In genomic region chr16:68246121-68246520, GRCh38 we compare ENCODE assay signal across 8 cellular contexts. TPM values are rescaled to one million over a fixed set of nuclear protein-coding genes. Genes with fewer than 3 reads are reported as not detected.
DNase-seq lines count a peak whose midpoint lies in the region; ATAC-seq, FAIRE-seq and TF ChIP-seq lines count a peak whose summit lies in the region.

No MANE protein-coding gene starts in this region.

- ATAC-seq in heart right ventricle (no peak), K562 (no peak), memory B cell (ENCODE audit: low read depth) (no peak), upper lobe of right lung (no peak)

- no peaks in the 10 kb centered on the region for H3K27me3 Mint-ChIP-seq in memory B cell

- no peak overlapping the region for H3K18ac ChIP-seq in trophoblast cell (ENCODE audit: low read length)

- POLR2A ChIA-PET in K562 (lab: Yijun Ruan, JAX) = interaction anchor here (0.7 to 0.8 kb wide), 2 partner anchors 53 to 270 kb away, joined by 3 read pairs; no protein-coding TSS in a partner anchor

- H3K4me2 ChIP-seq in K562 (ENCODE audit: insufficient read depth, low read length) = peak overlapping the region; percentile 91
- no peak overlapping the region for H3K4me2 ChIP-seq in trophoblast cell (ENCODE audit: low read length)

- H3K9me3 Mint-ChIP-seq in memory B cell = no peaks in the 10 kb centered on the region

- H3K4me3 Mint-ChIP-seq in memory B cell = peak overlapping the region; percentile 99

- no peak overlapping the region for H2BK12ac ChIP-seq in trophoblast cell (ENCODE audit: low read length)

- H3K79me2 ChIP-seq in K562 (ENCODE audit: control insufficient read depth, insufficient read depth, low read length) = peaks cover 5% of the 10 kb centered on the region; the same call in 2 of the 3 replicates
- peaks cover 5% of the 10 kb centered on the region for H3K79me2 ChIP-seq in trophoblast cell (ENCODE audit: control insufficient read depth, insufficient read depth, low read length, poor library complexity)

- peaks cover 6% of the 10 kb centered on the region; the same call in 1 of the 2 replicates for H4K20me1 ChIP-seq in K562 (replicated peaks; ENCODE audit: control insufficient read depth, insufficient read depth, low read length)

- H3K9ac ChIP-seq in K562 (ENCODE audit: insufficient read depth in 1 of 2, low read depth in 2 of 2, low read length in 2 of 2) = peak overlapping the region; percentile 49 to 96; a peak in 2 of 4 replicates
- no peak overlapping the region for H3K9ac ChIP-seq in trophoblast cell (ENCODE audit: low read length)

- H3K27ac ChIP-seq in heart right ventricle (peak overlapping the region in 9 of 10 donors; percentile 30 to 95 (median 87)), K562 (ENCODE audit: extremely low read depth, low read depth, low read length) (no peak overlapping the region), upper lobe of right lung (peak overlapping the region; percentile 74), uterus (no peak overlapping the region), trophoblast cell (ENCODE audit: low read depth, low read length) (no peak overlapping the region)

- H3K27me3 ChIP-seq in heart right ventricle (no peaks in the 10 kb centered on the region), K562 (ENCODE audit: control insufficient read depth in 2 of 2, insufficient read depth in 2 of 2, low read length in 2 of 2) (no peaks in the 10 kb centered on the region), upper lobe of right lung (no peaks in the 10 kb centered on the region), uterus (no peaks in the 10 kb centered on the region), trophoblast cell (ENCODE audit: insufficient read depth, low read length) (no peaks in the 10 kb centered on the region)

- TF ChIP-seq POLR2A in K562 (conservative IDR thresholded peaks at IDR 0.05) (no peak), uterus (IDR thresholded peaks at IDR 0.05) (no peak)

- in situ Hi-C loops in K562 (cut with MboI) = loop anchor here (10.0 kb wide), 1 partner anchor 721 kb away; the partner anchor contains the start of gene RIPOR1

- H3K4me1 ChIP-seq in heart right ventricle (peaks cover 10 to 65% (median 54%) of the 10 kb centered on the region in 9 donors), K562 (replicated peaks in 1 of 2; ENCODE audit: control insufficient read depth in 2 of 2, insufficient read depth in 2 of 2, low read length in 2 of 2) (peaks cover 26 to 35% of the 10 kb centered on the region in 2 experiments), upper lobe of right lung (peaks cover 22% of the 10 kb centered on the region), uterus (peaks cover 0 to 10% of the 10 kb centered on the region in 2 donors), trophoblast cell (ENCODE audit: control insufficient read depth in 1 of 2, insufficient read depth in 2 of 2, low read length in 2 of 2) (peaks cover 12% of the 10 kb centered on the region in 2 experiments)

- no peak overlapping the region for H4K91ac ChIP-seq in trophoblast cell (ENCODE audit: low read depth, low read length)

- peaks cover 28% of the 10 kb centered on the region for H3K4me1 Mint-ChIP-seq in memory B cell

- no peak overlapping the region for H2BK120ac ChIP-seq in trophoblast cell (ENCODE audit: insufficient read depth, low read length, poor library complexity)

- H2AK5ac ChIP-seq in trophoblast cell (ENCODE audit: low read length) = no peak overlapping the region

- no peak overlapping the region for H3K4ac ChIP-seq in trophoblast cell (ENCODE audit: low read depth, low read length)

- H3K36me3 Mint-ChIP-seq in memory B cell = peaks cover 8% of the 10 kb centered on the region

- H2AFZ ChIP-seq in K562 (ENCODE audit: low read depth, low read length) (no peak overlapping the region), trophoblast cell (ENCODE audit: insufficient read depth, low read length, poor library complexity) (no peak overlapping the region)

- H3K9me1 ChIP-seq in K562 (ENCODE audit: control insufficient read depth, insufficient read depth, low read length) = peaks cover 8% of the 10 kb centered on the region

- WGBS in heart right ventricle, 2 donors = 57 to 69% methylated on average over 7 of the region's 7 CpGs
- WGBS in K562 (ENCODE audit: insufficient coverage, low coverage, missing lambda C conversion rate) = 58% methylated on average over 7 of the region's 7 CpGs
- no CpG with 5 or more reads among the region's 7 CpGs for WGBS in trophoblast cell (ENCODE audit: extremely low coverage, insufficient coverage, insufficient read length)

- FAIRE-seq in K562 (lab: Jason Lieb, UNC) = no peak

- H3K79me1 ChIP-seq in trophoblast cell (ENCODE audit: low read length) = peaks cover 6% of the 10 kb centered on the region

- CTCF ChIA-PET in K562 (lab: Yijun Ruan, JAX; ENCODE audit: low intra/inter-chr PET ratio) = no interaction called here

- no peak overlapping the region for H3K14ac ChIP-seq in trophoblast cell (ENCODE audit: low read length)

- BruUV-seq in K562 (replicated peaks; lab: Mats Ljungman, UMichigan) = no TSS peak

- H3K9me3 ChIP-seq in heart right ventricle (no peaks in the 10 kb centered on the region), K562 (replicated peaks; ENCODE audit: control insufficient read depth, insufficient read depth, low read depth, low read length) (no peaks in the 10 kb centered on the region), upper lobe of right lung (no peaks in the 10 kb centered on the region), uterus (no peaks in the 10 kb centered on the region), trophoblast cell (ENCODE audit: insufficient read depth, low read depth, low read length) (peaks cover 2% of the 10 kb centered on the region)

- no peak overlapping the region for H4K8ac ChIP-seq in trophoblast cell (ENCODE audit: low read depth, low read length)

- DNase-seq in heart right ventricle (no peak), cardiac septum (ENCODE audit: low spot score) (no peak), K562 (ENCODE audit: extremely low read depth in 1 of 4, low spot score in 3 of 4) (no peak), memory B cell (ENCODE audit: low spot score in 2 of 2) (no peak), upper lobe of right lung (no peak), uterus (no peak), NCI-H524 (lab: John Stamatoyannopoulos, UW) (no peak), trophoblast cell (no peak)

- no peak for TF ChIP-seq RAD21 in K562 (CRISPR knock-in tag; conservative IDR thresholded peaks at IDR 0.05 in 1 of 2, IDR thresholded peaks at IDR 0.05 in 1 of 2)

- no peak overlapping the region for H3K23ac ChIP-seq in trophoblast cell (ENCODE audit: low read length)

- intact Hi-C loops in heart right ventricle (cut with DNase I) (loop anchor here in 1 of 10 donors (10.0 kb wide), 1 partner anchor 269 kb away; no protein-coding TSS in a partner anchor), cardiac septum (cut with DNase I) (loop anchor here (2.0 to 5.0 kb wide), 2 partner anchors 19 to 66 kb away; partner anchors contain the start of genes PRMT7, SLC7A6 and SLC7A6OS), K562 (cut with micrococcal nuclease) (no loop called here), upper lobe of right lung (cut with DNase I) (loop anchor here (10.0 kb wide), 1 partner anchor 889 kb away; the partner anchor contains the start of genes CHTF8 and UTP4), uterus (cut with DNase I; ENCODE audit: low total_unique reads) (no loop called here)

- H4K12ac ChIP-seq in trophoblast cell (ENCODE audit: low read depth, low read length) = no peak overlapping the region

- H3K4me3 ChIP-seq in heart right ventricle (peak overlapping the region in 9 of 10 donors; percentile 77 to 100 (median 87)), K562 (peak overlapping the region; percentile 88), upper lobe of right lung (peak overlapping the region; percentile 98), uterus (peak overlapping the region in 1 of 2 donors; percentile 85), trophoblast cell (ENCODE audit: low read depth, low read length) (no peak overlapping the region)

- H2BK5ac ChIP-seq in trophoblast cell (ENCODE audit: low read depth, low read length, poor library complexity) = no peak overlapping the region

- no peak overlapping the region for H3K27ac Mint-ChIP-seq in memory B cell

- TF ChIP-seq CTCF in heart right ventricle (IDR thresholded peaks at IDR 0.05) (no peak), K562 (IDR thresholded peaks at IDR 0.05 in 2 of 3, conservative IDR thresholded peaks at IDR 0.05 in 1 of 3; ENCODE audit: insufficient read depth in 2 of 3, low read depth in 1 of 3, low read length in 3 of 3) (no peak), upper lobe of right lung (IDR thresholded peaks at IDR 0.05) (no peak), uterus (IDR thresholded peaks at IDR 0.05) (no peak)

- H3K36me3 ChIP-seq in heart right ventricle = peaks cover 0 to 31% (median 7%) of the 10 kb centered on the region in 9 donors
- H3K36me3 ChIP-seq in K562 (ENCODE audit: control insufficient read depth, insufficient read depth, low read length) = peaks cover 2% of the 10 kb centered on the region; the same call in 1 of the 3 replicates
- H3K36me3 ChIP-seq in upper lobe of right lung = peaks cover 19% of the 10 kb centered on the region
- H3K36me3 ChIP-seq in uterus = no peaks in the 10 kb centered on the region
- H3K36me3 ChIP-seq in trophoblast cell (ENCODE audit: control insufficient read depth in 1 of 2, insufficient read depth in 2 of 2, low read length in 2 of 2) = peaks cover 3 to 5% of the 10 kb centered on the region in 2 experiments

- TF ChIP-seq EP300 in K562 (IDR thresholded peaks at IDR 0.05; ENCODE audit: low read length) = no peak

RNA-seq across cellular contexts. Expression of gene PLA2G15, which starts 0.9 kb away (rescaled TPM):
- 10 to 100 TPM; 31.0 to 62.1 (median 44.0) TPM for total RNA-seq in heart right ventricle
- 10 to 100 TPM; 33.1 to 33.7 TPM for polyA plus RNA-seq in heart right ventricle
- total RNA-seq in cardiac septum = 46.7 TPM
- 19.2 and 54.6 TPM in 2 replicates for total RNA-seq in K562 (2011; cell fraction: chromatin; rRNA removed; ENCODE audit: low replicate concordance)
- 35.1 and 45.2 TPM in 2 replicates for total RNA-seq in K562 (2011; cell fraction: nucleolus; rRNA removed)
- total RNA-seq in K562 (2011; cell fraction: nucleoplasm; rRNA removed) = 25.2 and 30.1 TPM in 2 replicates
- total RNA-seq in K562 (2014; rRNA removed) = 7.5 and 8.9 TPM in 2 replicates
- 3.1 and 4.6 TPM in 2 replicates for total RNA-seq in K562 (2014; rRNA removed; fragmentation: Illumina TruSeq; extraction: Trizol)
- total RNA-seq in K562 (2015; rRNA removed; fragmentation: Illumina TruSeq; extraction: Trizol) = 4.8 and 5.0 TPM in 2 replicates
- 8.6 and 9.1 TPM in 2 replicates for total RNA-seq in K562 (2021)
- 7.6 and 11.8 TPM in 2 replicates for polyA plus RNA-seq in K562 (2011; rRNA removed)
- polyA plus RNA-seq in K562 (2011; cell fraction: cytosol; rRNA removed) = 8.9 and 16.0 TPM in 2 replicates
- polyA plus RNA-seq in K562 (2011; cell fraction: nucleus; rRNA removed) = 11.9 and 20.4 TPM in 2 replicates
- 7.1 and 14.4 TPM in 2 replicates for polyA plus RNA-seq in K562 (2012)
- polyA plus RNA-seq in K562 (2014; fragmentation: Illumina TruSeq; extraction: Trizol) = 4.0 and 5.9 TPM in 2 replicates
- 1 to 10 TPM in 1 of 2 experiments, under 1 TPM in 1; 0.42 to 1.1 TPM for polyA plus RNA-seq in K562 (2014; fragmentation: Nextera tagmentation; extraction: Ambion mirVana)
- polyA plus RNA-seq in K562 (2014; rRNA removed) = 6.1 and 6.6 TPM in 2 replicates
- 7.5 and 7.6 TPM in 2 replicates for polyA minus RNA-seq in K562 (2011; rRNA and poly(A)+ RNA removed)
- polyA minus RNA-seq in K562 (2011; cell fraction: cytosol; rRNA and poly(A)+ RNA removed) = 7.8 and 9.6 TPM in 2 replicates
- 6.3 and 6.7 TPM in 2 replicates for polyA minus RNA-seq in K562 (2011; cell fraction: nucleus; rRNA and poly(A)+ RNA removed)
- total RNA-seq in upper lobe of right lung = 30.4 TPM
- total RNA-seq in uterus = 10 to 100 TPM in 2 of 4 donors, 1 to 10 TPM in 1, under 1 TPM in 1; 0.51 to 22.3 (median 7.9) TPM
- 22.1 and 24.6 TPM in 2 replicates for polyA plus RNA-seq in trophoblast cell (2013)

RNA-seq across cellular contexts. Expression of gene ESRP2, which starts 10.2 kb away (rescaled TPM):
- 1 to 10 TPM in 1 of 10 donors, under 1 TPM in 9; 0.07 to 1.0 (median 0.44) TPM for total RNA-seq in heart right ventricle
- under 1 TPM; 0.25 to 0.66 TPM for polyA plus RNA-seq in heart right ventricle
- not detected for total RNA-seq in cardiac septum
- 0.39 TPM in 1 of 2 replicates, not detected in the other for total RNA-seq in K562 (2011; cell fraction: chromatin; rRNA removed; ENCODE audit: low replicate concordance)
- not detected in 2 replicates for total RNA-seq in K562 (2011; cell fraction: nucleolus; rRNA removed)
- total RNA-seq in K562 (2011; cell fraction: nucleoplasm; rRNA removed) = not detected in 2 replicates
- total RNA-seq in K562 (2014; rRNA removed) = 0.05 TPM in 1 of 2 replicates, not detected in the other
- total RNA-seq in K562 (2014; rRNA removed; fragmentation: Illumina TruSeq; extraction: Trizol) = not detected in 2 replicates
- not detected in 2 replicates for total RNA-seq in K562 (2015; rRNA removed; fragmentation: Illumina TruSeq; extraction: Trizol)
- total RNA-seq in K562 (2021) = 0.07 and 0.36 TPM in 2 replicates
- 0.09 TPM in 1 of 2 replicates, not detected in the other for polyA plus RNA-seq in K562 (2011; rRNA removed)
- not detected in 2 replicates for polyA plus RNA-seq in K562 (2011; cell fraction: cytosol; rRNA removed)
- polyA plus RNA-seq in K562 (2011; cell fraction: nucleus; rRNA removed) = 0.07 TPM in 1 of 2 replicates, not detected in the other
- polyA plus RNA-seq in K562 (2012) = 0.17 and 0.39 TPM in 2 replicates
- polyA plus RNA-seq in K562 (2014; fragmentation: Illumina TruSeq; extraction: Trizol) = not detected in 2 replicates
- polyA plus RNA-seq in K562 (2014; fragmentation: Nextera tagmentation; extraction: Ambion mirVana) = under 1 TPM in 1 of 2 experiments, not detected in 1; 0.15 TPM
- not detected in 2 replicates for polyA plus RNA-seq in K562 (2014; rRNA removed)
- not detected in 2 replicates for polyA minus RNA-seq in K562 (2011; rRNA and poly(A)+ RNA removed)
- polyA minus RNA-seq in K562 (2011; cell fraction: cytosol; rRNA and poly(A)+ RNA removed) = 1.3 TPM in 1 of 2 replicates, not detected in the other
- polyA minus RNA-seq in K562 (2011; cell fraction: nucleus; rRNA and poly(A)+ RNA removed) = 0.27 TPM in 1 of 2 replicates, not detected in the other
- total RNA-seq in upper lobe of right lung = 61.0 TPM
- 1 to 10 TPM in 1 of 4 donors, under 1 TPM in 3; 0.26 to 5.3 (median 0.50) TPM for total RNA-seq in uterus
- 30.4 and 31.7 TPM in 2 replicates for polyA plus RNA-seq in trophoblast cell (2013)

RNA-seq across cellular contexts. Expression of gene SLC7A6, which starts 18.2 kb away (rescaled TPM):
- total RNA-seq in heart right ventricle = 10 to 100 TPM; 28.4 to 59.2 (median 42.4) TPM
- 10 to 100 TPM; 22.6 to 85.6 TPM for polyA plus RNA-seq in heart right ventricle
- total RNA-seq in cardiac septum = 42.4 TPM
- 281 and 367 TPM in 2 replicates for total RNA-seq in K562 (2011; cell fraction: chromatin; rRNA removed; ENCODE audit: low replicate concordance)
- total RNA-seq in K562 (2011; cell fraction: nucleolus; rRNA removed) = 181 and 198 TPM in 2 replicates
- 210 and 290 TPM in 2 replicates for total RNA-seq in K562 (2011; cell fraction: nucleoplasm; rRNA removed)
- 18.8 and 26.2 TPM in 2 replicates for total RNA-seq in K562 (2014; rRNA removed)
- total RNA-seq in K562 (2014; rRNA removed; fragmentation: Illumina TruSeq; extraction: Trizol) = 29.8 and 33.6 TPM in 2 replicates
- total RNA-seq in K562 (2015; rRNA removed; fragmentation: Illumina TruSeq; extraction: Trizol) = 27.7 and 28.7 TPM in 2 replicates
- 58.0 and 59.8 TPM in 2 replicates for total RNA-seq in K562 (2021)
- polyA plus RNA-seq in K562 (2011; rRNA removed) = 55.7 and 60.1 TPM in 2 replicates
- polyA plus RNA-seq in K562 (2011; cell fraction: cytosol; rRNA removed) = 63.4 and 107 TPM in 2 replicates
- polyA plus RNA-seq in K562 (2011; cell fraction: nucleus; rRNA removed) = 196 and 243 TPM in 2 replicates
- polyA plus RNA-seq in K562 (2012) = 24.5 and 25.3 TPM in 2 replicates
- polyA plus RNA-seq in K562 (2014; fragmentation: Illumina TruSeq; extraction: Trizol) = 51.9 and 53.3 TPM in 2 replicates
- 10 to 100 TPM; 12.6 to 12.8 TPM for polyA plus RNA-seq in K562 (2014; fragmentation: Nextera tagmentation; extraction: Ambion mirVana)
- 38.6 and 44.6 TPM in 2 replicates for polyA plus RNA-seq in K562 (2014; rRNA removed)
- 73.8 and 89.0 TPM in 2 replicates for polyA minus RNA-seq in K562 (2011; rRNA and poly(A)+ RNA removed)
- polyA minus RNA-seq in K562 (2011; cell fraction: cytosol; rRNA and poly(A)+ RNA removed) = 29.8 and 51.2 TPM in 2 replicates
- 43.2 and 62.4 TPM in 2 replicates for polyA minus RNA-seq in K562 (2011; cell fraction: nucleus; rRNA and poly(A)+ RNA removed)
- total RNA-seq in upper lobe of right lung = 61.9 TPM
- 10 to 100 TPM in 2 of 4 donors, 1 to 10 TPM in 2; 6.8 to 40.0 (median 19.6) TPM for total RNA-seq in uterus
- 65.1 and 75.5 TPM in 2 replicates for polyA plus RNA-seq in trophoblast cell (2013)

Comparison
In these comparisons a context has a peak if more than half of its experiments do, and no peak if none do; other contexts are left out.
1. H3K27ac ChIP-seq: peak in heart right ventricle (9 of 10) and upper lobe of right lung (single experiment); none in K562 (single experiment), uterus (0 of 2) and trophoblast cell (single experiment).
2. intact Hi-C loops: an anchor here in cardiac septum (2.0 to 5.0 kb wide) and upper lobe of right lung (10.0 kb wide); none called in K562 and uterus.